In genomic region chr22:32183625-32184024, GRCh38 we compare ENCODE assay signal across 38 cellular contexts. TPM values are rescaled to one million over a fixed set of nuclear protein-coding genes. Genes with fewer than 3 reads are reported as not detected.
"Had no signal": no experiment of that assay in that cellular context is flagged by ENCODE, and none has a peak within 500 bp of the region (broad histone marks: within the 10 kb centered on the region; RNA-seq: fewer than 3 reads in every experiment).

No MANE protein-coding gene starts in this region.

- H3K9me3 ChIP-seq: MG63 had no signal

- DNase-seq: Karpas-422, Kasumi-1, MG63, MM.1S, MV-4-11, NCI-H1048, NCI-H1092, NCI-H1092 treated with DMSO at 0.1 percent for 48 hours, NCI-H1105, NCI-H1105 treated with DMSO at 0.1 percent for 48 hours, NCI-H1417, NCI-H1417 treated with DMSO at 0.1 percent for 48 hours, NCI-H1436, NCI-H1436 treated with DMSO at 0.1 percent for 48 hours, NCI-H146, NCI-H1694, NCI-H1694 treated with DMSO at 0.1 percent for 48 hours, NCI-H187, NCI-H187 treated with DMSO at 0.1 percent for 48 hours, NCI-H1930, NCI-H2029, NCI-H2029 treated with DMSO at 0.1 percent for 48 hours, NCI-H2081, NCI-H2081 treated with DMSO at 0.1 percent for 48 hours, NCI-H2107, NCI-H2171, NCI-H2171 treated with DMSO at 0.1 percent for 48 hours, NCI-H2227 treated with DMSO at 0.1 percent for 48 hours, NCI-H226, NCI-H345, NCI-H446, NCI-H446 treated with DMSO at 0.1 percent for 48 hours, NCI-H510A, NCI-H510A treated with DMSO at 0.1 percent for 48 hours had no signal

- H3K4me3 ChIP-seq: MG63 had no signal

- H3K36me3 ChIP-seq: MG63 had no signal

RNA-seq across cellular contexts. Expression of gene RFPL2, which starts 21.2 kb away (rescaled TPM):
- total RNA-seq: LHCN-M2, M059J, MCF 10A had no signal

RNA-seq across cellular contexts. Expression of gene C22orf42, which starts 24.5 kb away (rescaled TPM):
- total RNA-seq: LHCN-M2, M059J, MCF 10A, NCI-H460 had no signal
